ENCODE assay signal across 16 cellular contexts in genomic region chr12:90246673-90247072, GRCh38.
DNase-seq lines count a peak whose midpoint lies in the region; ATAC-seq and TF ChIP-seq lines count a peak whose summit lies in the region.
"Had no signal": no experiment of that assay in that cellular context is flagged by ENCODE, and none has a peak within 500 bp of the region (broad histone marks: within the 10 kb centered on the region; RNA-seq: fewer than 3 reads in every experiment).

No MANE protein-coding gene starts in this region.

- no peaks in the 10 kb centered on the region for H3K9me3 Mint-ChIP-seq in nephron
- H3K9me3 Mint-ChIP-seq: CD4-positive, alpha-beta memory T cell; HFFc6 had no signal

- H3K36me3 ChIP-seq in suprapubic skin, result no peaks in the 10 kb centered on the region
- H3K36me3 ChIP-seq: HAP-1 had no signal

- TF ChIP-seq POLR2A in suprapubic skin (IDR thresholded peaks at IDR 0.05), result no peak

- H3K4me1 Mint-ChIP-seq in nephron, result peaks cover 34% of the 10 kb centered on the region

- no peak overlapping the region for H3K4me3 ChIP-seq in suprapubic skin
- H3K4me3 ChIP-seq: HAP-1 had no signal

- H3K4me3 Mint-ChIP-seq in nephron, result no peak overlapping the region
- H3K4me3 Mint-ChIP-seq: CD4-positive, alpha-beta memory T cell; HFFc6 had no signal

- no peaks in the 10 kb centered on the region for H3K9me3 ChIP-seq in suprapubic skin
- H3K9me3 ChIP-seq: HAP-1 had no signal

- no peak for TF ChIP-seq EP300 in suprapubic skin (IDR thresholded peaks at IDR 0.05)

- H3K27ac ChIP-seq in angular gyrus (ENCODE audit: low read depth, low read length) (peak overlapping the region; percentile 11), suprapubic skin (peak overlapping the region; percentile 29)

- H3K27me3 ChIP-seq in suprapubic skin, result no peaks in the 10 kb centered on the region

- peak overlapping the region in 2 of 3 experiments; percentile 1 to 28 for H3K27ac Mint-ChIP-seq in nephron
- H3K27ac Mint-ChIP-seq: CD4-positive, alpha-beta memory T cell; HFFc6 had no signal

- no peaks in the 10 kb centered on the region for H3K27me3 Mint-ChIP-seq in nephron (ENCODE audit: low read depth)

- peaks cover 75% of the 10 kb centered on the region for H3K4me1 ChIP-seq in suprapubic skin
- H3K4me1 ChIP-seq: HAP-1 had no signal

- peak; percentile 60 for DNase-seq in amniotic epithelial cell (ENCODE audit: low read depth)
- DNase-seq in suprapubic skin (ENCODE audit: low spot score in 2 of 2), result no peak
- DNase-seq in NCI-H1436 (lab: John Stamatoyannopoulos, UW), result no peak
- DNase-seq in hypothalamus (lab: John Stamatoyannopoulos, UW), result no peak
- DNase-seq: C1 segment of cervical spinal cord; Calu3; CD4-positive, alpha-beta memory T cell; COR-L47; DMS53; DND-41; GOT3; HFFc6 had no signal

- no peak for ATAC-seq in HG03175 (IDR thresholded peaks at IDR 0.05; ENCODE audit: unreplicated experiment)

- TF ChIP-seq CTCF in nephron (IDR thresholded peaks at IDR 0.05; ENCODE audit: unreplicated experiment in 3 of 3), result no peak
- TF ChIP-seq CTCF in suprapubic skin (IDR thresholded peaks at IDR 0.05), result no peak

- no peaks in the 10 kb centered on the region for H3K36me3 Mint-ChIP-seq in nephron (ENCODE audit: low read depth)
- H3K36me3 Mint-ChIP-seq: CD4-positive, alpha-beta memory T cell had no signal
